ENCODE assay signal across 26 cellular contexts in genomic region chr2:52537588-52537987, GRCh38.
DNase-seq lines count a peak whose midpoint lies in the region; ATAC-seq, FAIRE-seq and TF ChIP-seq lines count a peak whose summit lies in the region.
"Had no signal": no experiment of that assay in that cellular context is flagged by ENCODE, and none has a peak within 500 bp of the region (broad histone marks: within the 10 kb centered on the region; RNA-seq: fewer than 3 reads in every experiment).

No MANE protein-coding gene starts in this region.

- in situ Hi-C loops in K562 (cut with MboI), result no loop called here

- H3K4me3 Mint-ChIP-seq in osteocyte (ENCODE audit: unreplicated experiment), result no peak overlapping the region
- H3K4me3 Mint-ChIP-seq: CD14-positive monocyte; CD4-positive, alpha-beta T cell; CD8-positive, alpha-beta memory T cell had no signal

- H3K9ac ChIP-seq in PC-3 (ENCODE audit: low read length) (no peak overlapping the region), K562 (ENCODE audit: insufficient read depth in 1 of 2, low read depth in 2 of 2, low read length in 2 of 2) (no peak overlapping the region)
- H3K9ac ChIP-seq: BLaER1 treated with 17β-estradiol and CSF1 and Interleukin-3, amounts not matched to agents 10 nM and 100 nM; GM23248 had no signal

- 0% methylated on average over 1 of the region's 1 CpG for WGBS in K562 (ENCODE audit: insufficient coverage, low coverage, missing lambda C conversion rate)
- 25 to 40% (median 39%) methylated on average over 1 of the region's 1 CpG; no CpG with 5 or more reads in 1 of the 5 donors for WGBS in stomach, 5 donors

- no peak for TF ChIP-seq RAD21 in K562 (CRISPR knock-in tag; conservative IDR thresholded peaks at IDR 0.05 in 1 of 2, IDR thresholded peaks at IDR 0.05 in 1 of 2)

- CTCF ChIA-PET in PC-3 (lab: Charles Lee), result no interaction called here
- CTCF ChIA-PET in K562 (lab: Yijun Ruan, JAX; ENCODE audit: low intra/inter-chr PET ratio), result no interaction called here

- H4K20me1 ChIP-seq in PC-3 (ENCODE audit: low read length) (no peaks in the 10 kb centered on the region), K562 (replicated peaks; ENCODE audit: control insufficient read depth, insufficient read depth, low read length) (no peaks in the 10 kb centered on the region)
- H4K20me1 ChIP-seq: BLaER1 treated with 17β-estradiol and CSF1 and Interleukin-3, amounts not matched to agents 10 nM and 100 nM had no signal

- no peak for FAIRE-seq in K562 (lab: Jason Lieb, UNC)
- FAIRE-seq: A204.1, D721Med, G401.6, GM12892, H1 had no signal

- H3K4me1 Mint-ChIP-seq in osteocyte (ENCODE audit: unreplicated experiment), result peaks cover 39% of the 10 kb centered on the region
- H3K4me1 Mint-ChIP-seq: CD14-positive monocyte; CD8-positive, alpha-beta memory T cell had no signal

- no peaks in the 10 kb centered on the region for H3F3A ChIP-seq in PC-3 (ENCODE audit: low read length, unreplicated experiment)

- no peaks in the 10 kb centered on the region for H3K9me3 Mint-ChIP-seq in osteocyte (ENCODE audit: unreplicated experiment)

- H3K27ac Mint-ChIP-seq in osteocyte (ENCODE audit: unreplicated experiment), result peak overlapping the region; percentile 80
- H3K27ac Mint-ChIP-seq: CD14-positive monocyte; CD4-positive, alpha-beta T cell; CD8-positive, alpha-beta memory T cell had no signal

- no peaks in the 10 kb centered on the region for H3K79me2 ChIP-seq in PC-3 (ENCODE audit: low read length)
- no peaks in the 10 kb centered on the region for H3K79me2 ChIP-seq in K562 (ENCODE audit: control insufficient read depth, insufficient read depth, low read length)

- H2AFZ ChIP-seq in PC-3 (ENCODE audit: low read length), result no peak overlapping the region
- no peak overlapping the region for H2AFZ ChIP-seq in K562 (ENCODE audit: low read depth, low read length)
- H2AFZ ChIP-seq: GM23248 had no signal

- no peaks in the 10 kb centered on the region for H3K36me3 Mint-ChIP-seq in osteocyte (ENCODE audit: unreplicated experiment)
- H3K36me3 Mint-ChIP-seq: CD14-positive monocyte; CD8-positive, alpha-beta memory T cell had no signal

- H3K4me2 ChIP-seq in PC-3 (ENCODE audit: low read length) (no peak overlapping the region), K562 (ENCODE audit: insufficient read depth, low read length) (no peak overlapping the region)
- H3K4me2 ChIP-seq: BLaER1 treated with 17β-estradiol and CSF1 and Interleukin-3, amounts not matched to agents 10 nM and 100 nM had no signal

- no peaks in the 10 kb centered on the region for H3K27me3 ChIP-seq in PC-3 (ENCODE audit: low read length)
- no peaks in the 10 kb centered on the region for H3K27me3 ChIP-seq in K562 (ENCODE audit: control insufficient read depth in 2 of 2, insufficient read depth in 2 of 2, low read length in 2 of 2)
- no peaks in the 10 kb centered on the region for H3K27me3 ChIP-seq in tibial artery
- no peaks in the 10 kb centered on the region for H3K27me3 ChIP-seq in stomach
- H3K27me3 ChIP-seq: BE2C; BLaER1 treated with 17β-estradiol and CSF1 and Interleukin-3, amounts not matched to agents 10 nM and 100 nM had no signal

- H3K9me3 ChIP-seq in PC-3 (ENCODE audit: low read length) (no peaks in the 10 kb centered on the region), K562 (replicated peaks; ENCODE audit: control insufficient read depth, insufficient read depth, low read depth, low read length) (no peaks in the 10 kb centered on the region; the same call in 1 of the 2 replicates), tibial artery (no peaks in the 10 kb centered on the region), stomach (no peaks in the 10 kb centered on the region)
- H3K9me3 ChIP-seq: BE2C had no signal

- POLR2A ChIA-PET in PC-3 (lab: Charles Lee; ENCODE audit: unreplicated experiment), result no interaction called here
- POLR2A ChIA-PET in K562 (lab: Yijun Ruan, JAX), result no interaction called here

- no peak for TF ChIP-seq CTCF in PC-3 (conservative IDR thresholded peaks at IDR 0.05; ENCODE audit: low read depth, low read length)
- no peak for TF ChIP-seq CTCF in K562 (IDR thresholded peaks at IDR 0.05 in 2 of 3, conservative IDR thresholded peaks at IDR 0.05 in 1 of 3; ENCODE audit: insufficient read depth in 2 of 3, low read depth in 1 of 3, low read length in 3 of 3)
- TF ChIP-seq CTCF in osteocyte (IDR thresholded peaks at IDR 0.05), result no peak
- TF ChIP-seq CTCF in tibial artery (IDR thresholded peaks at IDR 0.05), result no peak
- TF ChIP-seq CTCF in stomach (IDR thresholded peaks at IDR 0.05), result no peak

- H3K4me1 ChIP-seq in PC-3 (ENCODE audit: insufficient read depth, low read length) (no peaks in the 10 kb centered on the region), K562 (replicated peaks in 1 of 2; ENCODE audit: control insufficient read depth in 2 of 2, insufficient read depth in 2 of 2, low read length in 2 of 2) (no peaks in the 10 kb centered on the region), tibial artery (no peaks in the 10 kb centered on the region), stomach (no peaks in the 10 kb centered on the region)
- H3K4me1 ChIP-seq: BE2C had no signal

- ATAC-seq in PC-3 (0 out of 2 replicates have a peak, but pooled peaks have one; percentile 13), K562 (no peak), HG03342 (IDR thresholded peaks at IDR 0.05; ENCODE audit: unreplicated experiment) (no peak)

- no peak for TF ChIP-seq POLR2A in K562 (conservative IDR thresholded peaks at IDR 0.05)
- TF ChIP-seq POLR2A in stomach (IDR thresholded peaks at IDR 0.05), result no peak

- DNase-seq in DMS53 (lab: John Stamatoyannopoulos, UW) (peak; percentile 35), DMS53 treated with DMSO at 0.1 percent for 48 hours (lab: John Stamatoyannopoulos, UW; ENCODE audit: unreplicated experiment) (no peak), PC-3 (no peak), K562 (ENCODE audit: extremely low read depth in 1 of 4, low spot score in 3 of 4) (no peak), osteocyte (ENCODE audit: extremely low spot score, unreplicated experiment) (no peak), tibial artery (no peak), stomach (no peak)
- DNase-seq: ACHN; AML-193; BE2C; CD4-positive, alpha-beta T cell; CD8-positive, alpha-beta memory T cell; DMS 273 treated with DMSO at 0.1 percent for 48 hours; DND-41; GM23248; H7; HCEC 1CT had no signal

- H3K9me1 ChIP-seq in K562 (ENCODE audit: control insufficient read depth, insufficient read depth, low read length), result no peaks in the 10 kb centered on the region

- intact Hi-C loops in PC-3 (cut with micrococcal nuclease) (no loop called here), K562 (cut with micrococcal nuclease) (no loop called here), tibial artery (cut with DNase I; ENCODE audit: low total_unique reads) (no loop called here), stomach (cut with DNase I; ENCODE audit: low total_unique reads) (no loop called here)

- BruUV-seq in PC-3 (replicated peaks; lab: Mats Ljungman, UMichigan), result no TSS peak
- no TSS peak for BruUV-seq in K562 (replicated peaks; lab: Mats Ljungman, UMichigan)

- H3K9me2 ChIP-seq in PC-3 (replicated peaks; ENCODE audit: low read length), result no peaks in the 10 kb centered on the region

- H3K27me3 Mint-ChIP-seq in osteocyte (ENCODE audit: unreplicated experiment), result no peaks in the 10 kb centered on the region
- H3K27me3 Mint-ChIP-seq: CD4-positive, alpha-beta T cell; CD8-positive, alpha-beta memory T cell had no signal

- H3K27ac ChIP-seq in PC-3 (ENCODE audit: low read length) (no peak overlapping the region), K562 (ENCODE audit: extremely low read depth, low read depth, low read length) (no peak overlapping the region), tibial artery (no peak overlapping the region), stomach (no peak overlapping the region)
- H3K27ac ChIP-seq: 22Rv1; BLaER1 treated with 17β-estradiol and CSF1 and Interleukin-3, amounts not matched to agents 10 nM and 100 nM; GM23248 had no signal

- H3K4me3 ChIP-seq in PC-3 (ENCODE audit: low read length) (no peak overlapping the region), K562 (no peak overlapping the region), tibial artery (no peak overlapping the region), stomach (no peak overlapping the region)
- H3K4me3 ChIP-seq: BLaER1 treated with 17β-estradiol and CSF1 and Interleukin-3, amounts not matched to agents 10 nM and 100 nM; GM23248 had no signal

- TF ChIP-seq EP300 in K562 (IDR thresholded peaks at IDR 0.05; ENCODE audit: low read length) (no peak), stomach (IDR thresholded peaks at IDR 0.05) (no peak)

- H3K36me3 ChIP-seq in PC-3 (ENCODE audit: low read depth, low read length), result no peaks in the 10 kb centered on the region
- no peaks in the 10 kb centered on the region for H3K36me3 ChIP-seq in K562 (ENCODE audit: control insufficient read depth, insufficient read depth, low read length)
- H3K36me3 ChIP-seq in tibial artery, result no peaks in the 10 kb centered on the region
- no peaks in the 10 kb centered on the region for H3K36me3 ChIP-seq in stomach
- H3K36me3 ChIP-seq: BE2C had no signal

TF ChIP-seq in K562, 482 proteins besides CTCF, POLR2A, EP300 and RAD21:
- TF ChIP-seq MAFF (IDR thresholded peaks at IDR 0.05; ENCODE audit: low read length) (peak; percentile 48), ZNF282 (CRISPR knock-in tag; IDR thresholded peaks at IDR 0.05) (no peak), ZNF316 (IDR thresholded peaks at IDR 0.05) (peak; percentile 53), SLC30A9 (CRISPR knock-in tag; IDR thresholded peaks at IDR 0.05) (no peak), MAFK (IDR thresholded peaks at IDR 0.05; ENCODE audit: low read length) (peak; percentile 52), C11orf30 (IDR thresholded peaks at IDR 0.05; ENCODE audit: low read depth) (0 out of 2 replicates have a peak, but pooled peaks have one; percentile 13)
